15 cellular contexts compared by ENCODE assay signal in the genomic region with DNA sequence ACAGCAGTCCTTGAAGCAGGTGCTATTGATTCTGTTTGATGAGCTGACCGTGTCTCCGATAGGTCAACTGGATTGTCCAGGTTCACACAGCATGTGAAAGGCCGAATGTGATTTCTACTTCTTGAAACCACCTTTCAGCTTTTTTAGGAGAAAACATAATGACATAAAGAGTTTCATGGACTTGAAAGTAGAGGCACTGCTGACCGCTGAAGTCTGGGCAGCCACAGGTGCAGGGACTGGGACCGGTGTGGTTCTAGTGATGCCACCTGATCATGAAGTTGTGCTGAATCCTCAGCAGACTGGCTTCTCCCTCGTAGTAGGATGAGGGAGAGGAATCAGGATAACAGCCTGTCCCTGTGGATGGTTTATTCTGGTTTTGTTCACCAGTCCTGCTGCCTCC.
DNase-seq lines count a peak whose midpoint lies in the region; ATAC-seq and TF ChIP-seq lines count a peak whose summit lies in the region.
"Had no signal": no experiment of that assay in that cellular context is flagged by ENCODE, and none has a peak within 500 bp of the region (broad histone marks: within the 10 kb centered on the region; RNA-seq: fewer than 3 reads in every experiment).

No MANE protein-coding gene starts in this region.

- no peaks in the 10 kb centered on the region for H3K9me3 ChIP-seq in BLaER1
- H3K9me3 ChIP-seq in OCI-LY1 (ENCODE audit: low read length), result no peaks in the 10 kb centered on the region
- H3K9me3 ChIP-seq in esophagus squamous epithelium, result no peaks in the 10 kb centered on the region
- no peaks in the 10 kb centered on the region for H3K9me3 ChIP-seq in spleen
- H3K9me3 ChIP-seq: adrenal gland had no signal

- H3F3A ChIP-seq in OCI-LY1 (ENCODE audit: insufficient read depth, low read length), result 0 out of 2 replicates have a peak, but pooled peaks cover 4% of the 10 kb centered on the region

- H3K4me1 ChIP-seq in BLaER1 (peaks cover 43% of the 10 kb centered on the region), OCI-LY1 (ENCODE audit: insufficient read depth, low read length, severe bottlenecking) (peaks cover 100% of the 10 kb centered on the region), esophagus squamous epithelium (peaks cover 6 to 70% (median 21%) of the 10 kb centered on the region in 3 donors), spleen (peaks cover 33 to 89% (median 56%) of the 10 kb centered on the region in 6 donors)

- DNase-seq in esophagus squamous epithelium (lab: John Stamatoyannopoulos, UW) (no peak), spleen (no peak), SHP77 treated with DMSO at 0.1 percent for 48 hours (lab: John Stamatoyannopoulos, UW) (no peak)
- no peak for DNase-seq in stimulated activated CD4-positive, alpha-beta T cell treated with anti-CD3 and anti-CD28 coated beads, Interleukin-2, amount 100 ng/mL, for 48 hours
- DNase-seq: activated CD4-positive, alpha-beta T cell treated with anti-CD3 and anti-CD28 coated beads, Interleukin-2, amount 50 U/mL, for 4 hours; adrenal gland; cortex of kidney; GF-D8; mesendoderm; nucleus accumbens had no signal

- H4K20me1 ChIP-seq in BLaER1 (no peaks in the 10 kb centered on the region), OCI-LY1 (ENCODE audit: insufficient read depth, low read length) (no peaks in the 10 kb centered on the region)

- H3K36me3 ChIP-seq in BLaER1 (peaks cover 73% of the 10 kb centered on the region), OCI-LY1 (ENCODE audit: insufficient read depth, low read length) (no peaks in the 10 kb centered on the region), esophagus squamous epithelium (peaks cover 0 to 50% (median 0%) of the 10 kb centered on the region in 3 donors), spleen (peaks cover 0 to 54% (median 16%) of the 10 kb centered on the region in 6 donors)

- H3K27ac ChIP-seq in BLaER1 (peak overlapping the region; percentile 68), OCI-LY1 (ENCODE audit: low read depth, low read length, poor library complexity, severe bottlenecking) (peak overlapping the region; percentile 99), esophagus squamous epithelium (peak overlapping the region; percentile 64 to 90 (median 83)), spleen (peak overlapping the region in 7 of 8 donors; percentile 62 to 89 (median 73))
- H3K27ac ChIP-seq: SK-N-MC had no signal

- H3K79me2 ChIP-seq in OCI-LY1 (ENCODE audit: insufficient read depth, low read length), result no peaks in the 10 kb centered on the region

- H2AFZ ChIP-seq in OCI-LY1 (ENCODE audit: low read length), result no peak overlapping the region

- no peak for TF ChIP-seq CTCF in OCI-LY1 (IDR thresholded peaks at IDR 0.05; ENCODE audit: low read length)
- no peak for TF ChIP-seq CTCF in esophagus squamous epithelium (IDR thresholded peaks at IDR 0.05)
- no peak for TF ChIP-seq CTCF in spleen (IDR thresholded peaks at IDR 0.05 in 8 of 11, conservative IDR thresholded peaks at IDR 0.05 in 3 of 11)

- intact Hi-C loops in esophagus squamous epithelium (cut with DNase I), result no loop called here
- intact Hi-C loops in spleen (cut with DNase I; ENCODE audit: low total_unique reads), result no loop called here

- no peaks in the 10 kb centered on the region for H3K27me3 ChIP-seq in BLaER1
- no peaks in the 10 kb centered on the region for H3K27me3 ChIP-seq in OCI-LY1 (ENCODE audit: insufficient read depth, low read length)
- no peaks in the 10 kb centered on the region for H3K27me3 ChIP-seq in esophagus squamous epithelium
- no peaks in the 10 kb centered on the region for H3K27me3 ChIP-seq in spleen (replicated peaks in 1 of 7)
- H3K27me3 ChIP-seq: adrenal gland had no signal

- no peak for TF ChIP-seq POLR2A in esophagus squamous epithelium (IDR thresholded peaks at IDR 0.05)
- TF ChIP-seq POLR2A in spleen (IDR thresholded peaks at IDR 0.05), result no peak

- H3K4me2 ChIP-seq in BLaER1 (peak overlapping the region; percentile 67), OCI-LY1 (ENCODE audit: low read length) (peak overlapping the region; percentile 71)

- H3K9ac ChIP-seq in BLaER1, result peak overlapping the region; percentile 39; the same call in 1 of the 2 replicates
- peak overlapping the region; percentile 90 for H3K9ac ChIP-seq in OCI-LY1 (ENCODE audit: low read length)

- 80 to 94% methylated on average over 6 of the region's 6 CpGs for WGBS in esophagus squamous epithelium, 2 donors
- 91 to 98% (median 94%) methylated on average over 6 of the region's 6 CpGs for WGBS in spleen, 5 donors

- ATAC-seq in HG03045 (IDR thresholded peaks at IDR 0.05; ENCODE audit: unreplicated experiment), result no peak
- ATAC-seq in HG02678 (IDR thresholded peaks at IDR 0.05; ENCODE audit: unreplicated experiment), result no peak

- H3K4me3 ChIP-seq in BLaER1, result no peak overlapping the region
- H3K4me3 ChIP-seq in OCI-LY1 (ENCODE audit: low read depth, low read length, poor library complexity, severe bottlenecking), result peak overlapping the region; percentile 54
- no peak overlapping the region for H3K4me3 ChIP-seq in esophagus squamous epithelium
- H3K4me3 ChIP-seq in spleen, result no peak overlapping the region
- H3K4me3 ChIP-seq: adrenal gland, SK-N-MC had no signal

- H3K9me2 ChIP-seq in OCI-LY1 (ENCODE audit: low read depth, low read length), result no peaks in the 10 kb centered on the region
